Comparison of ENCODE assay signal across 8 cellular contexts in the genomic region with DNA sequence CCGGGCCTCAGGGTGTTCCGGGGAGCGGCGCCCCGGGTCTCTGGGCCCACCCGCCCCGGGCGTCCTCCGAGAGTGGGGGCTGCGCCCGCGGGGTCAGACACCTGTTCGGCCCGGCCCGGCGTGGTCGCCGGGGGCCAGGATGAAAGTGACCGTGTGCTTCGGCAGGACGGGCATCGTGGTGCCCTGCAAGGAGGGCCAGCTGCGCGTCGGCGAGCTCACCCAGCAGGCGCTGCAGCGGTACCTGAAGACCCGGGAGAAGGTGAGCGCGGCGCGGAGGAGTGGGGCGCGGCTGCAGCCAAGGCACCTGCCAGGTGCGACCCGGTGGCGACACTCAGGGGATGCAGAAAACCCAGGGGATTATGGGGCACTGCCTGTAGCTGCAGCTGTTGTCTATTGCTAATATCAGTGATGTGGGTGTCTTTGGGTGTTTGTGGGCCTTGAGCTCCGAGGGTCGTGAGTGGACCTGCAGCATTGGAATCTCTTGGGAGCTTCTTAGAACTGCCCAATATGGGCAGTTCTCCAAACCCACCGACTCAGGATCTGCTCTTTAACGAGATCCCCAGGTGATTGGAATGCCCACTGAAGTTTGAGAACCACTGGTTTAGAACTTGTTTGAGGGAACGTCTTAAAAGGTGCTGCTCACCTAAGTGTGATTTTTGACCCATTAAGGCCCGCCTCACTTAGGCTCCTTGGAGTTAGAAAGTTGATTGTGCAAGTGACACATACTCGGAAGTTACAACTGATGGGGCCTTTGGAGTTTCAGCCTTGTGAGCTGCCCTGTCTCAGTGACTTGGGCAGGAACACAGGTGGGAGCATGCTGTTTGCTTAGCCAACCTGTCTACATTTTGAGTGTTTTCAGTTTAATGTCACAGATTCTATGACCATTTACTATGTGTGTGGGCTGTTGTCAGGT. TPM values are rescaled to one million over a fixed set of nuclear protein-coding genes. Genes with fewer than 3 reads are reported as not detected.
DNase-seq lines count a peak whose midpoint lies in the region; ATAC-seq and TF ChIP-seq lines count a peak whose summit lies in the region.

No MANE protein-coding gene starts in this region.

- ATAC-seq in activated CD8-positive, alpha-beta T cell treated with anti-CD3 and anti-CD28 coated beads, Interleukin-2, amount 10 ng/mL, durations not matched to agents 7 days and 5 days, result no peak
- peak; percentile 17 for ATAC-seq in left ventricle myocardium superior

- H3K27ac Mint-ChIP-seq in activated CD8-positive, alpha-beta T cell treated with anti-CD3 and anti-CD28 coated beads, Interleukin-2, amount 10 ng/mL, durations not matched to agents 7 days and 5 days, result no peak overlapping the region

- intact Hi-C loops in left ventricle myocardium superior (cut with micrococcal nuclease), result no loop called here

- CTCF ChIA-PET in activated CD8-positive, alpha-beta T cell treated with anti-CD3 and anti-CD28 coated beads, Interleukin-2, amount 10 ng/mL, durations not matched to agents 7 days and 5 days (lab: Charles Lee), result no interaction called here

- H3K4me1 ChIP-seq in rectal smooth muscle tissue (ENCODE audit: control insufficient read depth, insufficient read depth, low read length), result peaks cover 24% of the 10 kb centered on the region

- H3K9me3 Mint-ChIP-seq in activated CD8-positive, alpha-beta T cell treated with anti-CD3 and anti-CD28 coated beads, Interleukin-2, amount 10 ng/mL, durations not matched to agents 7 days and 5 days (ENCODE audit: insufficient read depth), result no peaks in the 10 kb centered on the region

- peak overlapping the region; percentile 90 for H3K4me3 ChIP-seq in rectal smooth muscle tissue (ENCODE audit: low read length)

- H3K27me3 Mint-ChIP-seq in activated CD8-positive, alpha-beta T cell treated with anti-CD3 and anti-CD28 coated beads, Interleukin-2, amount 10 ng/mL, durations not matched to agents 7 days and 5 days (ENCODE audit: low read depth), result peaks cover 38% of the 10 kb centered on the region

- peak overlapping the region; percentile 86 for H3K27ac ChIP-seq in rectal smooth muscle tissue (ENCODE audit: low read depth, low read length)

- POLR2A ChIA-PET in activated CD8-positive, alpha-beta T cell treated with anti-CD3 and anti-CD28 coated beads, Interleukin-2, amount 10 ng/mL, durations not matched to agents 7 days and 5 days (lab: Charles Lee), result no interaction called here

- no peaks in the 10 kb centered on the region for H3K36me3 ChIP-seq in rectal smooth muscle tissue (ENCODE audit: control insufficient read depth, insufficient read depth, low read length)

- TF ChIP-seq POLR2A in erythroblast (IDR thresholded peaks at IDR 0.05; ENCODE audit: low read length), result no peak

- H3K4me1 Mint-ChIP-seq in activated CD8-positive, alpha-beta T cell treated with anti-CD3 and anti-CD28 coated beads, Interleukin-2, amount 10 ng/mL, durations not matched to agents 7 days and 5 days (ENCODE audit: low read depth), result peaks cover 12% of the 10 kb centered on the region

- peak overlapping the region; percentile 46 for H3K9ac ChIP-seq in rectal smooth muscle tissue (ENCODE audit: low read length)

- no peaks in the 10 kb centered on the region for H3K27me3 ChIP-seq in rectal smooth muscle tissue (ENCODE audit: control insufficient read depth, insufficient read depth, low read length)

- peak overlapping the region; percentile 63 for H3K4me3 Mint-ChIP-seq in activated CD8-positive, alpha-beta T cell treated with anti-CD3 and anti-CD28 coated beads, Interleukin-2, amount 10 ng/mL, durations not matched to agents 7 days and 5 days

- DNase-seq in NCI-H2227 (lab: John Stamatoyannopoulos, UW; ENCODE audit: unreplicated experiment) (peak; percentile 41), NCI-H2227 treated with DMSO at 0.1 percent for 48 hours (lab: John Stamatoyannopoulos, UW) (no peak), HK-2 (ENCODE audit: unreplicated experiment) (peak; percentile 18), left ventricle myocardium superior (no peak), NCI-H524 treated with DMSO at 0.1 percent for 48 hours (lab: John Stamatoyannopoulos, UW) (no peak), erythroblast (lab: John Stamatoyannopoulos, UW) (no peak)
- no peak for DNase-seq in activated CD8-positive, alpha-beta T cell treated with anti-CD3 and anti-CD28 coated beads, Interleukin-2, amount 10 ng/mL, durations not matched to agents 7 days and 5 days

- H3K36me3 Mint-ChIP-seq in activated CD8-positive, alpha-beta T cell treated with anti-CD3 and anti-CD28 coated beads, Interleukin-2, amount 10 ng/mL, durations not matched to agents 7 days and 5 days (ENCODE audit: low read depth), result no peaks in the 10 kb centered on the region

RNA-seq across cellular contexts. Expression of a gene that starts 0.8 kb away (rescaled TPM):
- 1 to 10 TPM in 1 of 2 experiments, under 1 TPM in 1; 0.76 to 1.0 TPM for total RNA-seq in activated CD8-positive, alpha-beta T cell treated with anti-CD3 and anti-CD28 coated beads, Interleukin-2, amount 10 ng/mL, durations not matched to agents 7 days and 5 days
- 6.5 TPM for total RNA-seq in left ventricle myocardium superior

Comparison
In these comparisons a context has a peak if more than half of its experiments do, and no peak if none do; other contexts are left out.
1. DNase-seq: peak in NCI-H2227 (single experiment) and HK-2 (single experiment); none in NCI-H2227 treated with DMSO at 0.1 percent for 48 hours (single experiment), activated CD8-positive, alpha-beta T cell treated with anti-CD3 and anti-CD28 coated beads, Interleukin-2, amount 10 ng/mL, durations not matched to agents 7 days and 5 days (single experiment), left ventricle myocardium superior (single experiment), NCI-H524 treated with DMSO at 0.1 percent for 48 hours (single experiment) and erythroblast (0 of 2).